Comparison of ENCODE assay signal across 1 cellular context in the genomic region with DNA sequence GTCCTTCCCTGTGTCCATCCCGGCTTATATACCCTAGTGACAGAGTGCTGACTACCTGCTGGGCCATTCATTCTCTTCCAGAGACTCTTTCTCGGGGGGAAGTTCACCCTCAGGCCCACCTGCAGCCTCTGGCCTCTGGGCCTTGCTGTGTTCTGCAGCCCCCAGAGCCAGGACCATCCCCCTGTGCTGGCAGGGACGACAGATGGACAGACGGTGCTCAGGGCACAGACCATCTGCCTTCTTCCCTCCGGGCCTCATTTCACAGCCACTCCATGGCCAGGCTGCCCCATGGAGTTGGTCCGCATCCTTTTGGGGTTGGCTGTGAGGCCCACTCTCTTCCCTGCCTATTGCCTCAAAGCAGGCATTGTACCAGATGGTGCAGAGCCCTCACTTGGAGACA. TPM values are rescaled to one million over a fixed set of nuclear protein-coding genes. Genes with fewer than 3 reads are reported as not detected.
"Had no signal": no experiment of that assay in that cellular context is flagged by ENCODE, and none has a peak within 500 bp of the region (broad histone marks: within the 10 kb centered on the region; RNA-seq: fewer than 3 reads in every experiment).

No MANE protein-coding gene starts in this region.

RNA-seq across cellular contexts. Expression of gene RNU1-4, which starts 34.0 kb away (rescaled TPM):
- total RNA-seq: right atrium auricular region had no signal

RNA-seq across cellular contexts. Expression of gene RNU1-3, which starts 39.6 kb away (rescaled TPM):
- total RNA-seq: right atrium auricular region had no signal
